30 cellular contexts compared by ENCODE assay signal in genomic region chr2:168522446-168522845, GRCh38.
"Had no signal": no experiment of that assay in that cellular context is flagged by ENCODE, and none has a peak within 500 bp of the region (broad histone marks: within the 10 kb centered on the region; RNA-seq: fewer than 3 reads in every experiment).

No MANE protein-coding gene starts in this region.

- H3K27ac Mint-ChIP-seq: activated CD4-positive, alpha-beta memory T cell treated with anti-CD3 and anti-CD28 coated beads, Interleukin-2, amount 10 ng/mL, durations not matched to agents 7 days and 5 days; activated naive CD8-positive, alpha-beta T cell treated with anti-CD3 and anti-CD28 coated beads, Interleukin-2, amount 10 ng/mL, durations not matched to agents 7 days and 5 days; activated T-cell treated with anti-CD3 and anti-CD28 coated beads, Interleukin-2, amount 50 U/mL, for 24 hours; activated T-helper 2 cell treated with anti-CD3 and anti-CD28 coated beads, Interferon-gamma antibody, Interleukin-2, Interleukin-4, amounts not matched to agents 10 μg/mL and 5 μg/mL and 100 μg/mL, durations not matched to agents 14 hours and 24 hours and 36 hours had no signal

- ATAC-seq: PC-3 had no signal

- H3K27ac ChIP-seq: ascending aorta, Peyer's patch, SJCRH30, SK-N-MC, WERI-Rb-1 had no signal

- H3K4me3 ChIP-seq: ascending aorta, MG63, Peyer's patch, SJCRH30, SK-N-MC had no signal

- DNase-seq: activated CD4-positive, alpha-beta memory T cell treated with anti-CD3 and anti-CD28 coated beads, Interleukin-2, amount 10 ng/mL, durations not matched to agents 7 days and 5 days; activated CD4-positive, alpha-beta T cell treated with anti-CD3 and anti-CD28 coated beads for 1 hour; activated CD4-positive, alpha-beta T cell treated with anti-CD3 and anti-CD28 coated beads for 48 hours; activated CD4-positive, CD25-positive, alpha-beta regulatory T cell; activated gamma-delta T cell; activated naive CD4-positive, alpha-beta T cell treated with Interleukin-2 at 50 U/mL for 16 hours; activated naive CD8-positive, alpha-beta T cell treated with anti-CD3 and anti-CD28 coated beads, Interleukin-2, amount 10 ng/mL, durations not matched to agents 7 days and 5 days; activated T-cell treated with anti-CD3 and anti-CD28 coated beads, Interleukin-2, amount 50 U/mL, for 24 hours; amygdala; Kasumi-1; KG1; MG63; NCI-H1048; NCI-H1105 treated with DMSO at 0.1 percent for 48 hours; NCI-H1436 treated with DMSO at 0.1 percent for 48 hours; NCI-H1694 treated with DMSO at 0.1 percent for 48 hours; NCI-H2029; NCI-H345; NCI-H524 treated with DMSO at 0.1 percent for 48 hours; PC-3; Peyer's patch; RPMI8226; SHP77; SJCRH30; T1000; WERI-Rb-1 had no signal

- H3K9me3 ChIP-seq: ascending aorta, MG63, Peyer's patch had no signal

- H3K9me3 Mint-ChIP-seq: activated naive CD4-positive, alpha-beta T cell treated with anti-CD3 and anti-CD28 coated beads, Interleukin-2, amount 50 U/mL, for 24 hours; activated naive CD8-positive, alpha-beta T cell treated with anti-CD3 and anti-CD28 coated beads, Interleukin-2, amount 10 ng/mL, durations not matched to agents 7 days and 5 days; activated T-helper 2 cell treated with anti-CD3 and anti-CD28 coated beads, Interferon-gamma antibody, Interleukin-2, Interleukin-4, amounts not matched to agents 10 μg/mL and 5 μg/mL and 100 μg/mL, durations not matched to agents 14 hours and 24 hours and 36 hours had no signal

- H3K36me3 ChIP-seq: ascending aorta, MG63, Peyer's patch, SJCRH30, WERI-Rb-1 had no signal

- H3K27me3 Mint-ChIP-seq: activated CD4-positive, alpha-beta memory T cell treated with anti-CD3 and anti-CD28 coated beads, Interleukin-2, amount 10 ng/mL, durations not matched to agents 7 days and 5 days; activated naive CD4-positive, alpha-beta T cell treated with anti-CD3 and anti-CD28 coated beads, Interleukin-2, amount 50 U/mL, for 24 hours; activated naive CD8-positive, alpha-beta T cell treated with anti-CD3 and anti-CD28 coated beads, Interleukin-2, amount 10 ng/mL, durations not matched to agents 7 days and 5 days; activated T-cell treated with anti-CD3 and anti-CD28 coated beads, Interleukin-2, amount 50 U/mL, for 24 hours had no signal

- H3K27me3 ChIP-seq: ascending aorta, MG63, Peyer's patch, SJCRH30 had no signal

- H3K4me3 Mint-ChIP-seq: activated CD4-positive, alpha-beta memory T cell treated with anti-CD3 and anti-CD28 coated beads, Interleukin-2, amount 10 ng/mL, durations not matched to agents 7 days and 5 days; activated naive CD8-positive, alpha-beta T cell treated with anti-CD3 and anti-CD28 coated beads, Interleukin-2, amount 10 ng/mL, durations not matched to agents 7 days and 5 days; activated T-cell treated with anti-CD3 and anti-CD28 coated beads, Interleukin-2, amount 50 U/mL, for 24 hours had no signal
